Comparison of ENCODE assay signal across 8 cellular contexts in the genomic region with DNA sequence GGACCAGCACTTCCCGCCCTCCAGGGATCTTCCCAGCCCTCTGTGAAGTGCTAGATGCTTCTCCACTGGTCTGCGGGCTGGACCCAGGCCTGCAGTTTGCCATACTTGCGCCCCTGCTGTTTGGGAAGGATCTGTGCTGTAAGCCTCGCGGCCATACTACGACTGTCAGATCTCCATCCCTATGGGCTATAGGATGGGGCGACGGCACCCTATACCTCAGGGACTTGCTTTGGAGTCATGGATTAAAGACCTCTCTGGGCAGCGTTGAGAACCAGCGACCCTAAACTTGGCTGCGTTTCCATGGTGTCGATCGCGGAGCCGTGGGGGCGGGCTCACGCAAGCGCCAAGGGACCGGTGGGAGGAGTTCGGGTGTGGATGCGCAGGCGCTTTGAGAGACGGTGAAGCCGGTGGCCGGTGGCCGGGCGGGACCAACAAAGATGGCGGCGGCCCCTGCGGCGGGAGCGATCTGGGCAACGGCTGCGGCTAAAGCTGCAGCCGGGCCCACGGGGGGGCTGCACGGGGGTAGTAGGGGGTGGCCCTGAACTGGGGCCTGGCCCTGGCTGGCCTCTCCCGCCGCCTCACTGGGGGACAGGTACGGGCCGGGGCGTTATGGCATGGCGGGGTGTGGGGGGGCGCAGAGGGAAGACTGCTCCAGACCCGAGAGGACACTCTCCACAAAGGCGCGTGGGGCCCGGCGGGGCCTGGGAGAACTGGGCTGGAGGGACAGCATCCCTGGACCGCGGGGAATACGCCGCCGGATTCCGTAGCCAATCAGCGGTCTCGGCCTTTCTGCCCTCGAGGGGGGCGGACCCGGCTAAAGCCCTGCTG. TPM values are rescaled to one million over a fixed set of nuclear protein-coding genes. Genes with fewer than 3 reads are reported as not detected.
DNase-seq lines count a peak whose midpoint lies in the region; ATAC-seq and TF ChIP-seq lines count a peak whose summit lies in the region.

A gene with protein sequence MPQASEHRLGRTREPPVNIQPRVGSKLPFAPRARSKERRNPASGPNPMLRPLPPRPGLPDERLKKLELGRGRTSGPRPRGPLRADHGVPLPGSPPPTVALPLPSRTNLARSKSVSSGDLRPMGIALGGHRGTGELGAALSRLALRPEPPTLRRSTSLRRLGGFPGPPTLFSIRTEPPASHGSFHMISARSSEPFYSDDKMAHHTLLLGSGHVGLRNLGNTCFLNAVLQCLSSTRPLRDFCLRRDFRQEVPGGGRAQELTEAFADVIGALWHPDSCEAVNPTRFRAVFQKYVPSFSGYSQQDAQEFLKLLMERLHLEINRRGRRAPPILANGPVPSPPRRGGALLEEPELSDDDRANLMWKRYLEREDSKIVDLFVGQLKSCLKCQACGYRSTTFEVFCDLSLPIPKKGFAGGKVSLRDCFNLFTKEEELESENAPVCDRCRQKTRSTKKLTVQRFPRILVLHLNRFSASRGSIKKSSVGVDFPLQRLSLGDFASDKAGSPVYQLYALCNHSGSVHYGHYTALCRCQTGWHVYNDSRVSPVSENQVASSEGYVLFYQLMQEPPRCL (plus strand): TSS at position 414 of the 828 bp plus-strand sequence. CDS start 1,141 bp downstream, outside the sequence.

- peak within 1 kb of the TSS; percentile 92 for H3K27ac ChIP-seq in layer of hippocampus (ENCODE audit: low read depth, low read length)

- TF ChIP-seq CTCF in BE2C (IDR thresholded peaks at IDR 0.05; ENCODE audit: low read depth, low read length) (peak; percentile 12; the same call in 1 of the 2 replicates), choroid plexus epithelial cell (conservative IDR thresholded peaks at IDR 0.05; ENCODE audit: low read depth, low read length) (peak; percentile 53)

- no peaks in the 10 kb centered on the region; the same call in 1 of the 2 replicates for H3K4me1 ChIP-seq in BE2C

- no peaks in the 10 kb centered on the region for H3K9me3 ChIP-seq in BE2C

- no peaks in the 10 kb centered on the region; the same call in 1 of the 2 replicates for H3K36me3 ChIP-seq in BE2C

- peak within 1 kb of the TSS; percentile 78 for H3K4me3 ChIP-seq in BE2C (ENCODE audit: low read depth, low read length)
- H3K4me3 ChIP-seq in choroid plexus epithelial cell (ENCODE audit: low read depth, low read length): peak within 1 kb of the TSS; percentile 95

- DNase-seq in BE2C (peak; percentile 95), GM19240 (ENCODE audit: insufficient read length, low spot score) (peak; percentile 83), NCI-H526 (lab: John Stamatoyannopoulos, UW) (peak; percentile 93 to 99), choroid plexus epithelial cell (ENCODE audit: low read depth) (peak; percentile 92)
- DNase-seq in activated CD4-positive, alpha-beta T cell treated with anti-CD3 and anti-CD28 coated beads for 4 hours: peak; percentile 88 to 92
- DNase-seq in stimulated activated CD4-positive, alpha-beta T cell treated with anti-CD3 and anti-CD28 coated beads, Interleukin-1b, Interleukin-23, amount 100 ng/mL, for 4 hours (ENCODE audit: low read depth in 2 of 2): peak; percentile 85 to 87

- H3K27me3 ChIP-seq in BE2C: no peaks in the 10 kb centered on the region
- H3K27me3 ChIP-seq in layer of hippocampus (ENCODE audit: control insufficient read depth, insufficient read depth, low read length): no peaks in the 10 kb centered on the region

- peak; percentile 85 for ATAC-seq in HG03460 (IDR thresholded peaks at IDR 0.05; ENCODE audit: unreplicated experiment)

RNA-seq across cellular contexts. Expression of the gene that starts here (rescaled TPM):
- 52.6 TPM for polyA plus RNA-seq in BE2C (2012; ENCODE audit: insufficient read depth, insufficient read length, low read depth)

Comparison
In these comparisons a context has a peak if more than half of its experiments do, and no peak if none do; other contexts are left out.
1. Peak in every context shown above with its lines: DNase-seq, ATAC-seq, H3K4me3 ChIP-seq and H3K27ac ChIP-seq.